Comparison of ENCODE assay signal across 20 cellular contexts in the genomic region with DNA sequence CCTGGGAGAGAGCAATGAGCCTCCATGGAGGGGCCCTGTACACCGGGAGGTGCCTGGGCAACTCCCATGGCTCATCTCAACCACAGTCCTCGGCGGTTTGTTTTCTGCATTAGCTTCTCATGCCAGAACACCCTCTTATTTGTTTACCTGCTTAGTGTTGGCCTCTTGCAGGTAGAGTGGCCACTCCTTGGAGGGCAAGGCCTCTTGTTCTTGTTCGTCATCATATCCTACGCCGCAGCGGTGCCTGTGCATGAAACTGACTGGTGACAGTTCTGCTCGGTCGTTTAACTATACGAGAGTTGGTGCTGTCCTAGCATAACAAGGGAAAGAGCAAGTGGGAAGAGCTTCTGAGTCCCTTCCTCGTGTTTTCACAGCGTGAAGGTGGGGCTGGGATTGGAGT. TPM values are rescaled to one million over a fixed set of nuclear protein-coding genes. Genes with fewer than 3 reads are reported as not detected.
"Had no signal": no experiment of that assay in that cellular context is flagged by ENCODE, and none has a peak within 500 bp of the region (broad histone marks: within the 10 kb centered on the region; RNA-seq: fewer than 3 reads in every experiment).

No MANE protein-coding gene starts in this region.

- DNase-seq: activated CD4-positive, alpha-beta T cell treated with anti-CD3 and anti-CD28 coated beads, Interleukin-2, amount 50 U/mL, for 4 hours; activated CD4-positive, CD25-positive, alpha-beta regulatory T cell treated with anti-CD3 and anti-CD28 coated beads, Interleukin-2, amount 50 U/mL, for 72 hours; activated effector memory CD4-positive, alpha-beta T cell treated with Interleukin-2 at 50 U/mL for 16 hours; activated T-cell treated with anti-CD3 and anti-CD28 coated beads, Interleukin-2, amount 50 U/mL, for 1 hour; amniotic stem cell; body of pancreas; effector memory CD8-positive, alpha-beta T cell; left colon; pancreas; stimulated activated CD4-positive, alpha-beta T cell treated with anti-CD3 and anti-CD28 coated beads, Interleukin-4, amount 100 ng/mL, for 1 hour; stimulated activated CD8-positive, alpha-beta memory T cell treated with anti-CD3 and anti-CD28 coated beads, Interleukin-4, amount 100 ng/mL, for 48 hours; stimulated activated naive CD8-positive, alpha-beta T cell treated with anti-CD3 and anti-CD28 coated beads, Interleukin-15, Interleukin-2, amounts not matched to agents 100 U/mL and 50 U/mL, for 24 hours; testis had no signal

- H3K9me3 Mint-ChIP-seq: activated naive CD4-positive, alpha-beta T cell treated with anti-CD3 and anti-CD28 coated beads, Interleukin-2, amount 50 U/mL, for 24 hours; dendritic cell treated with granulocyte-macrophage colony-stimulating factor and Interleukin-4, amounts not matched to agents 40 ng/mL and 50 ng/mL, for 4 days; effector memory CD8-positive, alpha-beta T cell; memory B cell; neural crest cell; T-helper 1 cell treated with Interleukin-12 subunit alpha and Interleukin-12 subunit beta and Interleukin-4 antibody, amounts not matched to agents 30 μg/mL and 1 μg/mL, for 36 hours had no signal

- H3K4me3 Mint-ChIP-seq: activated naive CD4-positive, alpha-beta T cell treated with anti-CD3 and anti-CD28 coated beads, Interleukin-2, amount 50 U/mL, for 24 hours; dendritic cell treated with granulocyte-macrophage colony-stimulating factor and Interleukin-4, amounts not matched to agents 40 ng/mL and 50 ng/mL, for 4 days; memory B cell; neural crest cell; T-helper 1 cell treated with Interleukin-12 subunit alpha and Interleukin-12 subunit beta and Interleukin-4 antibody, amounts not matched to agents 30 μg/mL and 1 μg/mL, for 36 hours had no signal

- H3K27me3 Mint-ChIP-seq: dendritic cell treated with granulocyte-macrophage colony-stimulating factor and Interleukin-4, amounts not matched to agents 40 ng/mL and 50 ng/mL, for 4 days had no signal

- H3K4me1 Mint-ChIP-seq: activated naive CD4-positive, alpha-beta T cell treated with anti-CD3 and anti-CD28 coated beads, Interleukin-2, amount 50 U/mL, for 24 hours; memory B cell had no signal

- H3K36me3 Mint-ChIP-seq: activated naive CD4-positive, alpha-beta T cell treated with anti-CD3 and anti-CD28 coated beads, Interleukin-2, amount 50 U/mL, for 24 hours; memory B cell had no signal

- H3K27ac ChIP-seq: body of pancreas, pancreas, testis had no signal

- H3K4me3 ChIP-seq: body of pancreas, pancreas, testis had no signal

- H3K9me3 ChIP-seq: body of pancreas, pancreas, testis had no signal

- H3K27ac Mint-ChIP-seq: activated naive CD4-positive, alpha-beta T cell treated with anti-CD3 and anti-CD28 coated beads, Interleukin-2, amount 50 U/mL, for 24 hours; dendritic cell treated with granulocyte-macrophage colony-stimulating factor and Interleukin-4, amounts not matched to agents 40 ng/mL and 50 ng/mL, for 4 days; effector memory CD8-positive, alpha-beta T cell; memory B cell; T-helper 1 cell treated with Interleukin-12 subunit alpha and Interleukin-12 subunit beta and Interleukin-4 antibody, amounts not matched to agents 30 μg/mL and 1 μg/mL, for 36 hours had no signal

- H3K36me3 ChIP-seq: pancreas had no signal

- H3K27me3 ChIP-seq: body of pancreas, pancreas, testis had no signal

- ATAC-seq: body of pancreas; effector memory CD8-positive, alpha-beta T cell; left colon; pancreas; stimulated activated naive CD8-positive, alpha-beta T cell treated with anti-CD3 and anti-CD28 coated beads, Interleukin-15, Interleukin-2, amounts not matched to agents 100 U/mL and 50 U/mL, for 24 hours had no signal

RNA-seq across cellular contexts. Expression of gene RNF113B, which starts 40.5 kb away (rescaled TPM):
- total RNA-seq: body of pancreas, epithelial cell of proximal tubule, left colon, neural crest cell, pancreas, renal cortical epithelial cell had no signal
- polyA plus RNA-seq: pancreas had no signal
